ENCODE assay signal across 8 cellular contexts in the genomic region with DNA sequence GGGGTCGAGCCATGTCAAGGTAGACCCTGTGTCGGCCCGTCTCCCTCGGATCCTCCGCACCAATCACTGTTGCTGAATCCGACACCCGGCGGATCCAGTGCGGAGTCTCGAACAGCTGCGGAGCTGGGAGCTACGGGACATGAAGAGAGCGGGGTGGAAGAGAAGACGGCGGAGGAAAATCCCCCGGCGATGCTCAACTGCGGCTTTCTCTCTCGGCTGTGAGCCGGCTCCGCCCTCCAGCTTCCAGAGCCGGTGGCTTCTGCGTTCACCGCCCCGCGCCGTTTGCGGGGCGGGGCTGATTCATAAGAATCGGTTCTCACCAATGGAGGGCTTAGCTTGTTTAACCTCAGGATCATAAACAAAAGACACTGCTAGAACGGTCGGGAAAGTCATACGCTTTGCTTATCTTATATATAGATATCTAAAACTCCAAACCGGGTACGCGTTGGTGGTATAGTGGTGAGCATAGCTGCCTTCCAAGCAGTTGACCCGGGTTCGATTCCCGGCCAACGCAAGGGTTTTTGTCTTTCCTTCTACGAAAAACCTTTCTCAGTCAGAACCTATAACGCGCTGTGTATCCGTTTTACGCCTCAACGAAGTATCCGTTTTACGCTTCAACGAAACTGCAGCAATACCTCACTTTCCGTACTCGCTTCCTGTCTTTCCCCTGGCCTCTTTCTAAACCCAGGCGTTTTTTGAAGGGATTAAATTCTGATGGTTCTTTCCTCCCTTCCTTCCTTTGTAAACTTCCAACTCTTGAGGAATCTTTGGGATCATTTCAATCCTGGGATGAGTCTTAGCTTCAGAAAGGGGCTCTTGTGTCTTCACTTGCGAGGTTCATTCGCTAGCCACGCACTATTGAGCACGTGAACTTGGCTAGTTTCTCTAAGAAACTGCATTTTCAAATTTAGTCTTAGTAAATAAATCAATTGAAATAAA. TPM values are rescaled to one million over a fixed set of nuclear protein-coding genes. Genes with fewer than 3 reads are reported as not detected.
DNase-seq lines count a peak whose midpoint lies in the region; ATAC-seq and TF ChIP-seq lines count a peak whose summit lies in the region.
"Not testable (repeated sequence)": the region's sequence is repeated elsewhere in the genome, so short reads cannot be mapped to it uniquely, and the experiment has no call there.

No MANE protein-coding gene starts in this region.

- not testable (repeated sequence) for TF ChIP-seq CTCF in BJ (IDR thresholded peaks at IDR 0.05; ENCODE audit: insufficient read depth, low read depth, low read length)

- POLR2A ChIA-PET in BJ (lab: Charles Lee), result not testable (repeated sequence)

- H3K36me3 ChIP-seq in BJ (ENCODE audit: control insufficient read depth, insufficient read depth, low read length), result not testable (repeated sequence)

- H3K4me3 ChIP-seq in BJ (ENCODE audit: low read depth, low read length), result peak overlapping the region; percentile 59

- DNase-seq in BJ (ENCODE audit: low read depth) (peak; percentile 66), NCI-H748 treated with DMSO at 0.1 percent for 48 hours (lab: John Stamatoyannopoulos, UW) (peak; percentile 83), dermis blood vessel endothelial cell (peak; percentile 87), left lobe of liver (ENCODE audit: low spot score) (peak; percentile 87)
- peak; percentile 89 to 91 for DNase-seq in activated CD4-positive, alpha-beta T cell treated with anti-CD3 and anti-CD28 coated beads, Interleukin-2, amount 50 U/mL, for 4 hours
- peak; percentile 98 for DNase-seq in stimulated activated CD4-positive, alpha-beta T cell treated with anti-CD3 and anti-CD28 coated beads, Interleukin-1b, Interleukin-23, amount 100 ng/mL, for 48 hours

- not testable (repeated sequence) for H3K27me3 ChIP-seq in BJ (ENCODE audit: control insufficient read depth, insufficient read depth, low read length)

- ATAC-seq in GM19438 (IDR thresholded peaks at IDR 0.05; ENCODE audit: low read depth, unreplicated experiment), result peak; percentile 60
- ATAC-seq in HG03565 (IDR thresholded peaks at IDR 0.05; ENCODE audit: unreplicated experiment), result peak; percentile 59
- peak; percentile 83 for ATAC-seq in left lobe of liver

- CTCF ChIA-PET in BJ (lab: Yijun Ruan, JAX), result interaction anchor here (0.9 to 1.2 kb wide), 2 partner anchors 208 to 211 kb away, joined by 4 to 5 read pairs; no protein-coding TSS in a partner anchor

RNA-seq across cellular contexts. Expression of gene HSPA6, which starts 6.6 kb away (rescaled TPM):
- 0.04 and 0.05 TPM in 2 replicates for polyA plus RNA-seq in BJ (2011; rRNA removed)
- 0.05 TPM in 1 of 2 replicates, not detected in the other for polyA minus RNA-seq in BJ (2011; rRNA and poly(A)+ RNA removed)
- total RNA-seq in dermis blood vessel endothelial cell (0.17 and 0.42 TPM in 2 replicates), left lobe of liver (0.48 TPM)

RNA-seq across cellular contexts. Expression of gene FCGR3A, which starts 18.7 kb away (rescaled TPM):
- polyA plus RNA-seq in BJ (2011; rRNA removed), result not detected in 2 replicates
- not detected in 2 replicates for polyA minus RNA-seq in BJ (2011; rRNA and poly(A)+ RNA removed)
- total RNA-seq in dermis blood vessel endothelial cell (not detected in 2 replicates), left lobe of liver (25.2 TPM)

RNA-seq across cellular contexts. Expression of gene FCGR2A, which starts 25.7 kb away (rescaled TPM):
- 0.09 and 0.11 TPM in 2 replicates for polyA plus RNA-seq in BJ (2011; rRNA removed)
- 0.10 TPM in 1 of 2 replicates, not detected in the other for polyA minus RNA-seq in BJ (2011; rRNA and poly(A)+ RNA removed)
- 0.37 and 0.85 TPM in 2 replicates for total RNA-seq in dermis blood vessel endothelial cell
- 4.0 TPM for total RNA-seq in left lobe of liver

Comparison
In these comparisons a context has a peak if more than half of its experiments do, and no peak if none do; other contexts are left out.
1. Peak in every context shown above with its lines: DNase-seq, ATAC-seq and H3K4me3 ChIP-seq.
2. RNA of gene FCGR3A, which starts 18.7 kb away (total RNA-seq): 25.2 TPM in left lobe of liver (single experiment); not detected in dermis blood vessel endothelial cell; every median in the first group is over 10 times any median in the second.